8 cellular contexts compared by ENCODE assay signal in the genomic region with DNA sequence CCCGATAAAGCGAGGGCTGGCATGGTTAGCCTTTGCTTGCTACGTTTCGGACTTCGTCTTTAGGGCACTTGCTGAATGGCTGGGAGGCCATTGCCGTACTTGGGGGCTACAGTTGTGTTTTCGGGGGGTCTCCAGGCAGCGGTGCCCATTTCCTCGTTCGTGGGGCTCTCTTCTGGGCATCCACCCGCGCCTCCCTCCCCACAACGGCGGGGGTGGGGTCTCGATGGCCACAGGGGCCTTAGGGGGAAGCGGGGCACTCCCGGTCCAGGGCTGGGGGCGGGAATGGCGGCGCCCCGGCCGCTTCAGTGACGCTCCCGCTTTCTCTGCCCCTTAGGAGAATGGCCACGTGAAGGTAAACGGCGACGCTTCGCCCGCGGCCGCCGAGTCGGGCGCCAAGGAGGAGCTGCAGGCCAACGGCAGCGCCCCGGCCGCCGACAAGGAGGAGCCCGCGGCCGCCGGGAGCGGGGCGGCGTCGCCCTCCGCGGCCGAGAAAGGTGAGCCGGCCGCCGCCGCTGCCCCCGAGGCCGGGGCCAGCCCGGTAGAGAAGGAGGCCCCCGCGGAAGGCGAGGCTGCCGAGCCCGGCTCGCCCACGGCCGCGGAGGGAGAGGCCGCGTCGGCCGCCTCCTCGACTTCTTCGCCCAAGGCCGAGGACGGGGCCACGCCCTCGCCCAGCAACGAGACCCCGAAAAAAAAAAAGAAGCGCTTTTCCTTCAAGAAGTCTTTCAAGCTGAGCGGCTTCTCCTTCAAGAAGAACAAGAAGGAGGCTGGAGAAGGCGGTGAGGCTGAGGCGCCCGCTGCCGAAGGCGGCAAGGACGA. TPM values are rescaled to one million over a fixed set of nuclear protein-coding genes. Genes with fewer than 3 reads are reported as not detected.
DNase-seq lines count a peak whose midpoint lies in the region; ATAC-seq and TF ChIP-seq lines count a peak whose summit lies in the region.

No MANE protein-coding gene starts in this region.

- H3K9ac ChIP-seq in SK-N-MC (ENCODE audit: insufficient read length) = peak overlapping the region; percentile 84

- TF ChIP-seq CTCF in fibroblast of mammary gland (conservative IDR thresholded peaks at IDR 0.05; ENCODE audit: control insufficient read depth, insufficient read depth, low read depth, low read length) = no peak

- CTCF ChIA-PET in activated naive CD4-positive, alpha-beta T cell treated with anti-CD3 and anti-CD28 coated beads, Interleukin-2, amount 10 ng/mL, durations not matched to agents 7 days and 5 days (lab: Charles Lee) = interaction anchor here (1.2 to 3.2 kb wide), 4 partner anchors 12 to 1080 kb away, joined by 4 to 16 read pairs (median 4); no protein-coding TSS in a partner anchor

- no peaks in the 10 kb centered on the region for H3K9me3 ChIP-seq in SK-N-MC (ENCODE audit: low read depth, low read length)

- DNase-seq in activated naive CD4-positive, alpha-beta T cell treated with anti-CD3 and anti-CD28 coated beads, Interleukin-2, amount 10 ng/mL, durations not matched to agents 7 days and 5 days = no peak
- DNase-seq in activated naive CD4-positive, alpha-beta T cell treated with anti-CD3 and anti-CD28 coated beads, Interleukin-2, amount 50 U/mL, for 72 hours (ENCODE audit: low spot score in 2 of 2) = no peak
- DNase-seq in SK-N-MC (ENCODE audit: low read depth, low spot score) (no peak), fibroblast of mammary gland (ENCODE audit: low read depth) (peak; percentile 41), naive B cell (peak; percentile 8), cerebellar cortex (ENCODE audit: low spot score) (no peak), T-helper 9 cell (no peak), NAMALWA (ENCODE audit: low spot score) (no peak)

- no peak for ATAC-seq in activated naive CD4-positive, alpha-beta T cell treated with anti-CD3 and anti-CD28 coated beads, Interleukin-2, amount 50 U/mL, for 72 hours
- ATAC-seq in naive B cell (ENCODE audit: low read depth in 2 of 2) = no peak

- H3K36me3 Mint-ChIP-seq in activated naive CD4-positive, alpha-beta T cell treated with anti-CD3 and anti-CD28 coated beads, Interleukin-2, amount 10 ng/mL, durations not matched to agents 7 days and 5 days = peaks cover 4% of the 10 kb centered on the region
- H3K36me3 Mint-ChIP-seq in activated naive CD4-positive, alpha-beta T cell treated with anti-CD3 and anti-CD28 coated beads, Interleukin-2, amount 50 U/mL, for 72 hours = peaks cover 6 to 17% of the 10 kb centered on the region in 2 donors
- H3K36me3 Mint-ChIP-seq in naive B cell = peaks cover 5 to 15% of the 10 kb centered on the region in 2 donors

- peak overlapping the region; percentile 93 for H3K4me3 ChIP-seq in SK-N-MC
- peak overlapping the region; percentile 61 for H3K4me3 ChIP-seq in fibroblast of mammary gland (ENCODE audit: control insufficient read depth, low read depth, low read length)

- H3K27ac Mint-ChIP-seq in activated naive CD4-positive, alpha-beta T cell treated with anti-CD3 and anti-CD28 coated beads, Interleukin-2, amount 10 ng/mL, durations not matched to agents 7 days and 5 days = no peak overlapping the region
- no peak overlapping the region for H3K27ac Mint-ChIP-seq in activated naive CD4-positive, alpha-beta T cell treated with anti-CD3 and anti-CD28 coated beads, Interleukin-2, amount 50 U/mL, for 72 hours
- peak overlapping the region in 3 of 6 donors; percentile 70 to 79 (median 75) for H3K27ac Mint-ChIP-seq in naive B cell

- H3K27me3 Mint-ChIP-seq in activated naive CD4-positive, alpha-beta T cell treated with anti-CD3 and anti-CD28 coated beads, Interleukin-2, amount 10 ng/mL, durations not matched to agents 7 days and 5 days = peaks cover 17% of the 10 kb centered on the region
- H3K27me3 Mint-ChIP-seq in naive B cell = no peaks in the 10 kb centered on the region

- no peaks in the 10 kb centered on the region for H3K9me3 Mint-ChIP-seq in activated naive CD4-positive, alpha-beta T cell treated with anti-CD3 and anti-CD28 coated beads, Interleukin-2, amount 10 ng/mL, durations not matched to agents 7 days and 5 days
- no peaks in the 10 kb centered on the region for H3K9me3 Mint-ChIP-seq in activated naive CD4-positive, alpha-beta T cell treated with anti-CD3 and anti-CD28 coated beads, Interleukin-2, amount 50 U/mL, for 72 hours
- H3K9me3 Mint-ChIP-seq in naive B cell = peaks cover 0 to 3% (median 0%) of the 10 kb centered on the region in 7 donors

- H3K4me1 Mint-ChIP-seq in activated naive CD4-positive, alpha-beta T cell treated with anti-CD3 and anti-CD28 coated beads, Interleukin-2, amount 10 ng/mL, durations not matched to agents 7 days and 5 days = peaks cover 22% of the 10 kb centered on the region
- peaks cover 9 to 25% (median 18%) of the 10 kb centered on the region in 3 donors for H3K4me1 Mint-ChIP-seq in naive B cell

- H3K4me3 Mint-ChIP-seq in activated naive CD4-positive, alpha-beta T cell treated with anti-CD3 and anti-CD28 coated beads, Interleukin-2, amount 10 ng/mL, durations not matched to agents 7 days and 5 days = peak overlapping the region; percentile 51
- H3K4me3 Mint-ChIP-seq in naive B cell = peak overlapping the region in 6 of 8 donors; percentile 73 to 90 (median 85)

- H3K36me3 ChIP-seq in SK-N-MC (ENCODE audit: insufficient read depth, low read length) = peaks cover 17% of the 10 kb centered on the region

- H3K27ac ChIP-seq in SK-N-MC = peak overlapping the region; percentile 48; the same call in 1 of the 2 replicates

RNA-seq across cellular contexts. Expression of a gene that starts 2.4 kb away (rescaled TPM):
- total RNA-seq in activated naive CD4-positive, alpha-beta T cell treated with anti-CD3 and anti-CD28 coated beads, Interleukin-2, amount 50 U/mL, for 72 hours = under 1 TPM; 0.05 to 0.21 TPM
- polyA plus RNA-seq in naive B cell (ENCODE audit: low read depth in 6 of 6) = 10 to 100 TPM in 1 of 6 donors, 1 to 10 TPM in 5; 4.8 to 11.9 (median 7.5) TPM

Comparison
In these comparisons a context has a peak if more than half of its experiments do, and no peak if none do; other contexts are left out.
1. DNase-seq: peak in fibroblast of mammary gland (single experiment) and naive B cell (single experiment); none in activated naive CD4-positive, alpha-beta T cell treated with anti-CD3 and anti-CD28 coated beads, Interleukin-2, amount 10 ng/mL, durations not matched to agents 7 days and 5 days (single experiment), activated naive CD4-positive, alpha-beta T cell treated with anti-CD3 and anti-CD28 coated beads, Interleukin-2, amount 50 U/mL, for 72 hours (0 of 2), SK-N-MC (single experiment), cerebellar cortex (single experiment), T-helper 9 cell (single experiment) and NAMALWA (single experiment).